ENCODE assay signal across 21 cellular contexts in the genomic region with DNA sequence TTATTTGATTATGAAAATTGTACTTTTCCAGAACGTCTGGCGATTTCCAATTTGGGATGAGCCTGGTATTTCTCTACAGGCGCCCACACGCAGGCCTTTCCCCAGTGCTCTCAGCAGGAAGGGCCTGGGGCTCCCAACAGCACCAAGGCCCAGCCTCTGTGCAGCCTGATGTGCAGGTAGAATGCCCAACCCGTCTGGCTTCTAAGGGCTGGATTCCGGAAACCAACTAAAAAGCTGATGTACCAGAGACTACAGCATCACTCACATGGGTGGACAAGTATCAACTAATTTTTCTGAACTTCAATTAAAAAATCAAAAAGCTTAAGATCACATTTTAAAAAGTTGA. TPM values are rescaled to one million over a fixed set of nuclear protein-coding genes. Genes with fewer than 3 reads are reported as not detected.
DNase-seq lines count a peak whose midpoint lies in the region; ATAC-seq and TF ChIP-seq lines count a peak whose summit lies in the region.
"Had no signal": no experiment of that assay in that cellular context is flagged by ENCODE, and none has a peak within 500 bp of the region (broad histone marks: within the 10 kb centered on the region; RNA-seq: fewer than 3 reads in every experiment).

No MANE protein-coding gene starts in this region.

- peak; percentile 71 for DNase-seq in NCI-H526 treated with DMSO at 0.1 percent for 48 hours (lab: John Stamatoyannopoulos, UW)
- peak in 1 of 2 donors; percentile 30 for DNase-seq in breast epithelium (ENCODE audit: low spot score in 2 of 2)
- no peak for DNase-seq in right lobe of liver
- DNase-seq in spleen, result peak; percentile 27
- DNase-seq in activated naive CD4-positive, alpha-beta T cell treated with Interleukin-2 at 50 U/mL for 16 hours, result no peak
- no peak for DNase-seq in occipital lobe (lab: John Stamatoyannopoulos, UW)
- DNase-seq in NCI-H187 (lab: John Stamatoyannopoulos, UW), result no peak
- DNase-seq: activated CD4-positive, CD25-positive, alpha-beta regulatory T cell treated with anti-CD3 and anti-CD28 coated beads, Interleukin-2, amount 50 U/mL, for 72 hours; activated CD8-positive, alpha-beta memory T cell treated with anti-CD3 and anti-CD28 coated beads for 24 hours; activated T-cell treated with anti-CD3 and anti-CD28 coated beads, Interleukin-2, amount 50 U/mL, for 72 hours; AML-193; gastrocnemius medialis; NCI-H774 had no signal

- TF ChIP-seq CTCF in breast epithelium (IDR thresholded peaks at IDR 0.05) (no peak), right lobe of liver (IDR thresholded peaks at IDR 0.05) (no peak), spleen (IDR thresholded peaks at IDR 0.05 in 8 of 11, conservative IDR thresholded peaks at IDR 0.05 in 3 of 11) (no peak)

- WGBS in right lobe of liver (ENCODE audit: insufficient coverage, low coverage, low lambda C conversion rate, missing lambda C conversion rate), result 38% methylated on average over 6 of the region's 6 CpGs
- 77 to 88% (median 85%) methylated on average over 6 of the region's 6 CpGs for WGBS in spleen, 5 donors

- no peak for TF ChIP-seq POLR2A in breast epithelium (IDR thresholded peaks at IDR 0.05)
- no peak for TF ChIP-seq POLR2A in right lobe of liver (IDR thresholded peaks at IDR 0.05)
- no peak for TF ChIP-seq POLR2A in spleen (IDR thresholded peaks at IDR 0.05)

- intact Hi-C loops in breast epithelium (cut with DNase I; ENCODE audit: low total_unique reads), result no loop called here
- intact Hi-C loops in right lobe of liver (cut with DNase I), result no loop called here
- intact Hi-C loops in spleen (cut with DNase I; ENCODE audit: low total_unique reads), result no loop called here

- H3K27ac ChIP-seq in breast epithelium (peak overlapping the region; percentile 30 to 42), right lobe of liver (peak overlapping the region; percentile 8 to 47 (median 18)), spleen (no peak overlapping the region)

- peak; percentile 30 to 51 (median 42) for ATAC-seq in right lobe of liver
- no peak for ATAC-seq in GM18511 (IDR thresholded peaks at IDR 0.05; ENCODE audit: unreplicated experiment)
- ATAC-seq: activated T-cell treated with anti-CD3 and anti-CD28 coated beads, Interleukin-2, amount 50 U/mL, for 72 hours; gastrocnemius medialis had no signal

- no peaks in the 10 kb centered on the region for H3K4me1 ChIP-seq in breast epithelium
- peaks cover 0 to 41% (median 12%) of the 10 kb centered on the region in 4 donors for H3K4me1 ChIP-seq in right lobe of liver
- H3K4me1 ChIP-seq in spleen, result peaks cover 4 to 40% (median 20%) of the 10 kb centered on the region in 6 donors

- no peak overlapping the region for H3K4me3 ChIP-seq in breast epithelium
- H3K4me3 ChIP-seq in right lobe of liver, result peak overlapping the region in 1 of 3 donors; percentile 5
- H3K4me3 ChIP-seq in spleen, result no peak overlapping the region
- H3K4me3 ChIP-seq: gastrocnemius medialis, GM23338 had no signal

- no peaks in the 10 kb centered on the region for H3K36me3 ChIP-seq in breast epithelium
- H3K36me3 ChIP-seq in right lobe of liver, result no peaks in the 10 kb centered on the region
- no peaks in the 10 kb centered on the region for H3K36me3 ChIP-seq in spleen
- H3K36me3 ChIP-seq: gastrocnemius medialis had no signal

- H3K27me3 ChIP-seq in breast epithelium, result no peaks in the 10 kb centered on the region
- H3K27me3 ChIP-seq in right lobe of liver, result no peaks in the 10 kb centered on the region
- no peaks in the 10 kb centered on the region for H3K27me3 ChIP-seq in spleen (replicated peaks in 1 of 7)
- H3K27me3 ChIP-seq: gastrocnemius medialis had no signal

- H3K9me3 ChIP-seq in breast epithelium (no peaks in the 10 kb centered on the region), right lobe of liver (no peaks in the 10 kb centered on the region), spleen (no peaks in the 10 kb centered on the region)
- H3K9me3 ChIP-seq: gastrocnemius medialis had no signal

RNA-seq across cellular contexts. Expression of gene CDC42BPB, which starts 25.8 kb away (rescaled TPM):
- total RNA-seq in breast epithelium (100 to 1,000 TPM in 1 of 3 donors, 10 to 100 TPM in 2; 64.0 to 110 (median 98.0) TPM), right lobe of liver (10 to 100 TPM; 38.4 to 55.5 (median 43.0) TPM), spleen (10 to 100 TPM; 40.2 to 94.5 (median 79.6) TPM), occipital lobe (76.4 TPM)
- 10 to 100 TPM in 2 of 3 donors, 1 to 10 TPM in 1; 6.4 to 22.6 (median 10.1) TPM for polyA plus RNA-seq in spleen

RNA-seq across cellular contexts. Expression of gene LBHD2, which starts 52.5 kb away (rescaled TPM):
- total RNA-seq in breast epithelium, result not detected
- total RNA-seq in right lobe of liver, result not detected
- not detected for total RNA-seq in spleen
- under 1 TPM in 2 of 3 donors, not detected in 1; 0.52 to 0.55 TPM for polyA plus RNA-seq in spleen
- total RNA-seq in occipital lobe, result not detected
- total RNA-seq: activated T-cell treated with anti-CD3 and anti-CD28 coated beads, Interleukin-2, amount 50 U/mL, for 72 hours; endothelial cell of umbilical vein; gastrocnemius medialis; GM23338; kidney epithelial cell; mesothelial cell of epicardium; neural crest cell; renal cortical epithelial cell; SK-MEL-5 had no signal
- polyA plus RNA-seq: endothelial cell of umbilical vein, GM23338 had no signal

Comparison
In these comparisons a context has a peak if more than half of its experiments do, and no peak if none do; other contexts are left out.
1. DNase-seq: peak in NCI-H526 treated with DMSO at 0.1 percent for 48 hours (single experiment) and spleen (single experiment); none in right lobe of liver (0 of 3), activated naive CD4-positive, alpha-beta T cell treated with Interleukin-2 at 50 U/mL for 16 hours (single experiment), occipital lobe (single experiment) and NCI-H187 (0 of 2).
2. H3K27ac ChIP-seq: peak in breast epithelium (2 of 2) and right lobe of liver (3 of 3); none in spleen (0 of 8).